Comparison of ENCODE assay signal across 1 cellular context in genomic region chr13:31947506-31947905, GRCh38.
TF ChIP-seq lines count a peak whose summit lies in the region.

No MANE protein-coding gene starts in this region.

TF ChIP-seq in WTC11, 78 proteins besides CTCF, POLR2A, EP300 and RAD21:
- TF ChIP-seq RELA (CRISPR knock-in tag; IDR thresholded peaks at IDR 0.05; ENCODE audit: borderline replicate concordance) (no peak), FOXK1 (CRISPR knock-in tag; IDR thresholded peaks at IDR 0.05) (no peak), TP53 (CRISPR knock-in tag; IDR thresholded peaks at IDR 0.05) (no peak), NR1H2 (CRISPR knock-in tag; IDR thresholded peaks at IDR 0.05) (no peak), ZNF232 (CRISPR knock-in tag; IDR thresholded peaks at IDR 0.05) (no peak), JAZF1 (CRISPR knock-in tag; IDR thresholded peaks at IDR 0.05) (no peak), SMAD3 (CRISPR knock-in tag; IDR thresholded peaks at IDR 0.05; ENCODE audit: borderline replicate concordance) (no peak), ZNF281 (CRISPR knock-in tag; IDR thresholded peaks at IDR 0.05) (no peak), ZNF263 (CRISPR knock-in tag; IDR thresholded peaks at IDR 0.05; ENCODE audit: low read depth) (no peak), EMX1 (CRISPR knock-in tag; IDR thresholded peaks at IDR 0.05) (no peak), CDX4 (CRISPR knock-in tag; IDR thresholded peaks at IDR 0.05; ENCODE audit: borderline replicate concordance) (no peak), PREB (CRISPR knock-in tag; IDR thresholded peaks at IDR 0.05; ENCODE audit: borderline replicate concordance) (no peak), GRHL2 (CRISPR knock-in tag; IDR thresholded peaks at IDR 0.05; ENCODE audit: insufficient replicate concordance, severe bottlenecking) (no peak), MLX (CRISPR knock-in tag; IDR thresholded peaks at IDR 0.05) (no peak), NR3C1 (CRISPR knock-in tag; conservative IDR thresholded peaks at IDR 0.05; ENCODE audit: low read depth) (no peak), TEAD4 (CRISPR knock-in tag; IDR thresholded peaks at IDR 0.05) (no peak), NFATC4 (CRISPR knock-in tag; IDR thresholded peaks at IDR 0.05) (no peak)
- TF ChIP-seq, protein P1, sequence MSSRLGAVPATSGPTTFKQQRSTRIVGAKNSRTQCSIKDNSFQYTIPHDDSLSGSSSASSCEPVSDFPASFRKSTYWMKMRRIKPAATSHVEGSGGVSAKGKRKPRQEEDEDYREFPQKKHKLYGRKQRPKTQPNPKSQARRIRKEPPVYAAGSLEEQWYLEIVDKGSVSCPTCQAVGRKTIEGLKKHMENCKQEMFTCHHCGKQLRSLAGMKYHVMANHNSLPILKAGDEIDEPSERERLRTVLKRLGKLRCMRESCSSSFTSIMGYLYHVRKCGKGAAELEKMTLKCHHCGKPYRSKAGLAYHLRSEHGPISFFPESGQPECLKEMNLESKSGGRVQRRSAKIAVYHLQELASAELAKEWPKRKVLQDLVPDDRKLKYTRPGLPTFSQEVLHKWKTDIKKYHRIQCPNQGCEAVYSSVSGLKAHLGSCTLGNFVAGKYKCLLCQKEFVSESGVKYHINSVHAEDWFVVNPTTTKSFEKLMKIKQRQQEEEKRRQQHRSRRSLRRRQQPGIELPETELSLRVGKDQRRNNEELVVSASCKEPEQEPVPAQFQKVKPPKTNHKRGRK (CRISPR knock-in tag; IDR thresholded peaks at IDR 0.05; ENCODE audit: borderline replicate concordance) = no peak
- TF ChIP-seq, protein P2, sequence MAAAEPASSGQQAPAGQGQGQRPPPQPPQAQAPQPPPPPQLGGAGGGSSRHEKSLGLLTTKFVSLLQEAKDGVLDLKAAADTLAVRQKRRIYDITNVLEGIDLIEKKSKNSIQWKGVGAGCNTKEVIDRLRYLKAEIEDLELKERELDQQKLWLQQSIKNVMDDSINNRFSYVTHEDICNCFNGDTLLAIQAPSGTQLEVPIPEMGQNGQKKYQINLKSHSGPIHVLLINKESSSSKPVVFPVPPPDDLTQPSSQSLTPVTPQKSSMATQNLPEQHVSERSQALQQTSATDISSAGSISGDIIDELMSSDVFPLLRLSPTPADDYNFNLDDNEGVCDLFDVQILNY (CRISPR knock-in tag; IDR thresholded peaks at IDR 0.05) = no peak
- TF ChIP-seq, protein P3, sequence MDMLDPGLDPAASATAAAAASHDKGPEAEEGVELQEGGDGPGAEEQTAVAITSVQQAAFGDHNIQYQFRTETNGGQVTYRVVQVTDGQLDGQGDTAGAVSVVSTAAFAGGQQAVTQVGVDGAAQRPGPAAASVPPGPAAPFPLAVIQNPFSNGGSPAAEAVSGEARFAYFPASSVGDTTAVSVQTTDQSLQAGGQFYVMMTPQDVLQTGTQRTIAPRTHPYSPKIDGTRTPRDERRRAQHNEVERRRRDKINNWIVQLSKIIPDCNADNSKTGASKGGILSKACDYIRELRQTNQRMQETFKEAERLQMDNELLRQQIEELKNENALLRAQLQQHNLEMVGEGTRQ (CRISPR knock-in tag; IDR thresholded peaks at IDR 0.05) = no peak
